In genomic region chr16:3460585-3460984, GRCh38 we compare ENCODE assay signal across 2 cellular contexts.
A peak's percentile ranks its signal among the peaks of the same experiment; 100 is the strongest.
TF ChIP-seq lines count a peak whose summit lies in the region.

No MANE protein-coding gene starts in this region.

TF ChIP-seq in K562, 482 proteins besides CTCF, POLR2A, EP300 and RAD21 (continues in another document):
- TF ChIP-seq, protein P1, sequence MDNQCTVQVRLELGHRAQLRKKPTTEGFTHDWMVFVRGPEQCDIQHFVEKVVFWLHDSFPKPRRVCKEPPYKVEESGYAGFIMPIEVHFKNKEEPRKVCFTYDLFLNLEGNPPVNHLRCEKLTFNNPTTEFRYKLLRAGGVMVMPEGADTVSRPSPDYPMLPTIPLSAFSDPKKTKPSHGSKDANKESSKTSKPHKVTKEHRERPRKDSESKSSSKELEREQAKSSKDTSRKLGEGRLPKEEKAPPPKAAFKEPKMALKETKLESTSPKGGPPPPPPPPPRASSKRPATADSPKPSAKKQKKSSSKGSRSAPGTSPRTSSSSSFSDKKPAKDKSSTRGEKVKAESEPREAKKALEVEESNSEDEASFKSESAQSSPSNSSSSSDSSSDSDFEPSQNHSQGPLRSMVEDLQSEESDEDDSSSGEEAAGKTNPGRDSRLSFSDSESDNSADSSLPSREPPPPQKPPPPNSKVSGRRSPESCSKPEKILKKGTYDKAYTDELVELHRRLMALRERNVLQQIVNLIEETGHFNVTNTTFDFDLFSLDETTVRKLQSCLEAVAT (IDR thresholded peaks at IDR 0.05): no peak
- TF ChIP-seq SMARCA4 (IDR thresholded peaks at IDR 0.05): no peak
- TF ChIP-seq E2F5 (CRISPR knock-in tag; IDR thresholded peaks at IDR 0.05): no peak
- TF ChIP-seq ZNF347 (CRISPR knock-in tag; IDR thresholded peaks at IDR 0.05; ENCODE audit: low read depth): no peak
- TF ChIP-seq ZNF436 (CRISPR knock-in tag; IDR thresholded peaks at IDR 0.05): no peak
- TF ChIP-seq ZNF395 (CRISPR knock-in tag; IDR thresholded peaks at IDR 0.05): 0 out of 2 replicates have a peak, but pooled peaks have one; percentile 9
- no peak for TF ChIP-seq TEAD2 (tag; IDR thresholded peaks at IDR 0.05)
- no peak for TF ChIP-seq NR2F6 (CRISPR knock-in tag; IDR thresholded peaks at IDR 0.05)
- TF ChIP-seq ZNF589 (CRISPR knock-in tag; IDR thresholded peaks at IDR 0.05; ENCODE audit: low read depth): no peak
- no peak for TF ChIP-seq BRD4 (IDR thresholded peaks at IDR 0.05)
- TF ChIP-seq LCOR (CRISPR knock-in tag; IDR thresholded peaks at IDR 0.05): no peak
- TF ChIP-seq ZNF316 (IDR thresholded peaks at IDR 0.05): peak; percentile 72
- no peak for TF ChIP-seq BHLHE40 (IDR thresholded peaks at IDR 0.05; ENCODE audit: low read length)
- TF ChIP-seq, protein P2, sequence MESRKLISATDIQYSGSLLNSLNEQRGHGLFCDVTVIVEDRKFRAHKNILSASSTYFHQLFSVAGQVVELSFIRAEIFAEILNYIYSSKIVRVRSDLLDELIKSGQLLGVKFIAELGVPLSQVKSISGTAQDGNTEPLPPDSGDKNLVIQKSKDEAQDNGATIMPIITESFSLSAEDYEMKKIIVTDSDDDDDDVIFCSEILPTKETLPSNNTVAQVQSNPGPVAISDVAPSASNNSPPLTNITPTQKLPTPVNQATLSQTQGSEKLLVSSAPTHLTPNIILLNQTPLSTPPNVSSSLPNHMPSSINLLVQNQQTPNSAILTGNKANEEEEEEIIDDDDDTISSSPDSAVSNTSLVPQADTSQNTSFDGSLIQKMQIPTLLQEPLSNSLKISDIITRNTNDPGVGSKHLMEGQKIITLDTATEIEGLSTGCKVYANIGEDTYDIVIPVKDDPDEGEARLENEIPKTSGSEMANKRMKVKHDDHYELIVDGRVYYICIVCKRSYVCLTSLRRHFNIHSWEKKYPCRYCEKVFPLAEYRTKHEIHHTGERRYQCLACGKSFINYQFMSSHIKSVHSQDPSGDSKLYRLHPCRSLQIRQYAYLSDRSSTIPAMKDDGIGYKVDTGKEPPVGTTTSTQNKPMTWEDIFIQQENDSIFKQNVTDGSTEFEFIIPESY (CRISPR knock-in tag; IDR thresholded peaks at IDR 0.05): no peak
- TF ChIP-seq MAFG (tag; conservative IDR thresholded peaks at IDR 0.05): 0 out of 2 replicates have a peak, but pooled peaks have one; percentile 38
- TF ChIP-seq TAF15 (IDR thresholded peaks at IDR 0.05; ENCODE audit: low read depth, low read length): no peak
- TF ChIP-seq MCM3 (IDR thresholded peaks at IDR 0.05): no peak
- no peak for TF ChIP-seq GTF2F1 (IDR thresholded peaks at IDR 0.05; ENCODE audit: low read depth, low read length)
- no peak for TF ChIP-seq CHD1 (IDR thresholded peaks at IDR 0.05; ENCODE audit: low read length)
- no peak for TF ChIP-seq ZNF764 (CRISPR knock-in tag; IDR thresholded peaks at IDR 0.05; ENCODE audit: low read depth)
- no peak for TF ChIP-seq ZNF41 (CRISPR knock-in tag; conservative IDR thresholded peaks at IDR 0.05)
- peak; percentile 78 for TF ChIP-seq C11orf30 (IDR thresholded peaks at IDR 0.05; ENCODE audit: low read depth)
- no peak for TF ChIP-seq RAD51 (IDR thresholded peaks at IDR 0.05; ENCODE audit: borderline replicate concordance, low read depth)
- TF ChIP-seq EZH2 (IDR thresholded peaks at IDR 0.05; ENCODE audit: borderline replicate concordance, low read depth, low read length): no peak
- TF ChIP-seq THRA (IDR thresholded peaks at IDR 0.05): no peak

TF ChIP-seq in SK-N-SH treated with all-trans-retinoic acid at 6 μM for 48 hours, 23 proteins besides CTCF, POLR2A, EP300 and RAD21:
- TF ChIP-seq, protein P3, sequence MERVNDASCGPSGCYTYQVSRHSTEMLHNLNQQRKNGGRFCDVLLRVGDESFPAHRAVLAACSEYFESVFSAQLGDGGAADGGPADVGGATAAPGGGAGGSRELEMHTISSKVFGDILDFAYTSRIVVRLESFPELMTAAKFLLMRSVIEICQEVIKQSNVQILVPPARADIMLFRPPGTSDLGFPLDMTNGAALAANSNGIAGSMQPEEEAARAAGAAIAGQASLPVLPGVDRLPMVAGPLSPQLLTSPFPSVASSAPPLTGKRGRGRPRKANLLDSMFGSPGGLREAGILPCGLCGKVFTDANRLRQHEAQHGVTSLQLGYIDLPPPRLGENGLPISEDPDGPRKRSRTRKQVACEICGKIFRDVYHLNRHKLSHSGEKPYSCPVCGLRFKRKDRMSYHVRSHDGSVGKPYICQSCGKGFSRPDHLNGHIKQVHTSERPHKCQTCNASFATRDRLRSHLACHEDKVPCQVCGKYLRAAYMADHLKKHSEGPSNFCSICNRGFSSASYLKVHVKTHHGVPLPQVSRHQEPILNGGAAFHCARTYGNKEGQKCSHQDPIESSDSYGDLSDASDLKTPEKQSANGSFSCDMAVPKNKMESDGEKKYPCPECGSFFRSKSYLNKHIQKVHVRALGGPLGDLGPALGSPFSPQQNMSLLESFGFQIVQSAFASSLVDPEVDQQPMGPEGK (CRISPR knock-in tag; IDR thresholded peaks at IDR 0.05; ENCODE audit: borderline replicate concordance): no peak
- TF ChIP-seq RARB (CRISPR knock-in tag; IDR thresholded peaks at IDR 0.05): no peak
- no peak for TF ChIP-seq ISL1 (CRISPR knock-in tag; IDR thresholded peaks at IDR 0.05)
- TF ChIP-seq, protein P4, sequence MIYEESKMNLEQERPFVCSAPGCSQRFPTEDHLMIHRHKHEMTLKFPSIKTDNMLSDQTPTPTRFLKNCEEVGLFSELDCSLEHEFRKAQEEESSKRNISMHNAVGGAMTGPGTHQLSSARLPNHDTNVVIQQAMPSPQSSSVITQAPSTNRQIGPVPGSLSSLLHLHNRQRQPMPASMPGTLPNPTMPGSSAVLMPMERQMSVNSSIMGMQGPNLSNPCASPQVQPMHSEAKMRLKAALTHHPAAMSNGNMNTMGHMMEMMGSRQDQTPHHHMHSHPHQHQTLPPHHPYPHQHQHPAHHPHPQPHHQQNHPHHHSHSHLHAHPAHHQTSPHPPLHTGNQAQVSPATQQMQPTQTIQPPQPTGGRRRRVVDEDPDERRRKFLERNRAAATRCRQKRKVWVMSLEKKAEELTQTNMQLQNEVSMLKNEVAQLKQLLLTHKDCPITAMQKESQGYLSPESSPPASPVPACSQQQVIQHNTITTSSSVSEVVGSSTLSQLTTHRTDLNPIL (CRISPR knock-in tag; IDR thresholded peaks at IDR 0.05; ENCODE audit: low read depth): no peak
TF ChIP-seq in SK-N-SH treated with all-trans-retinoic acid at 6 μM for 48 hours: peak in this region for 0.
